1 cellular context compared by ENCODE assay signal in genomic region chr2:237696471-237696870, GRCh38.
TF ChIP-seq lines count a peak whose summit lies in the region.

No MANE protein-coding gene starts in this region.

TF ChIP-seq in HCT116, 20 proteins besides CTCF, POLR2A, EP300 and RAD21 (continued from another document):
- TF ChIP-seq ZBTB33 (IDR thresholded peaks at IDR 0.05; ENCODE audit: extremely low read depth, insufficient replicate concordance, low read length), result no peak
- no peak for TF ChIP-seq YY1 (IDR thresholded peaks at IDR 0.05; ENCODE audit: extremely low read depth, insufficient replicate concordance, low read depth, low read length)
- TF ChIP-seq CEBPB (IDR thresholded peaks at IDR 0.05; ENCODE audit: low read depth), result no peak
